Comparison of ENCODE assay signal across 1 cellular context in the genomic region with DNA sequence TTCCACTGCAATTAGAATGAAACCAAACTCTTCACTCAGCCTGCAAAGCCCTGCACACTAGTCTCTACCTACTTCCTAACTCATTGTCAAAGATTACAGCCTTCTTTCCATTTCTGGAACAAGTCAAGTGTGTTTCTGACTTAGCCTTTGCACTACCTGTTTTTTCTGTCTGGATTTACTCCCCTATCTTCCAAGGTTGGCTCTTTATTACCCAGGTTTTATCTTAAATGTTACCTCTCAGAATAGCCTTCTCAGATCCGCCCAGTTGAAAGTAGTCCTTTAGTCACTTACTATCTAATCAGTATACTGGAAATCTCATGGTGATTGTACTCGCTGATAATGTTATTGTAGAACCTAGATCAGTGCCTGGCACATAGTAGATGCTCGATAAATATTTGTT.
TF ChIP-seq lines count a peak whose summit lies in the region.

No MANE protein-coding gene starts in this region.

TF ChIP-seq in GM23338, 12 proteins besides CTCF, POLR2A, EP300 and RAD21:
- TF ChIP-seq, protein P1, sequence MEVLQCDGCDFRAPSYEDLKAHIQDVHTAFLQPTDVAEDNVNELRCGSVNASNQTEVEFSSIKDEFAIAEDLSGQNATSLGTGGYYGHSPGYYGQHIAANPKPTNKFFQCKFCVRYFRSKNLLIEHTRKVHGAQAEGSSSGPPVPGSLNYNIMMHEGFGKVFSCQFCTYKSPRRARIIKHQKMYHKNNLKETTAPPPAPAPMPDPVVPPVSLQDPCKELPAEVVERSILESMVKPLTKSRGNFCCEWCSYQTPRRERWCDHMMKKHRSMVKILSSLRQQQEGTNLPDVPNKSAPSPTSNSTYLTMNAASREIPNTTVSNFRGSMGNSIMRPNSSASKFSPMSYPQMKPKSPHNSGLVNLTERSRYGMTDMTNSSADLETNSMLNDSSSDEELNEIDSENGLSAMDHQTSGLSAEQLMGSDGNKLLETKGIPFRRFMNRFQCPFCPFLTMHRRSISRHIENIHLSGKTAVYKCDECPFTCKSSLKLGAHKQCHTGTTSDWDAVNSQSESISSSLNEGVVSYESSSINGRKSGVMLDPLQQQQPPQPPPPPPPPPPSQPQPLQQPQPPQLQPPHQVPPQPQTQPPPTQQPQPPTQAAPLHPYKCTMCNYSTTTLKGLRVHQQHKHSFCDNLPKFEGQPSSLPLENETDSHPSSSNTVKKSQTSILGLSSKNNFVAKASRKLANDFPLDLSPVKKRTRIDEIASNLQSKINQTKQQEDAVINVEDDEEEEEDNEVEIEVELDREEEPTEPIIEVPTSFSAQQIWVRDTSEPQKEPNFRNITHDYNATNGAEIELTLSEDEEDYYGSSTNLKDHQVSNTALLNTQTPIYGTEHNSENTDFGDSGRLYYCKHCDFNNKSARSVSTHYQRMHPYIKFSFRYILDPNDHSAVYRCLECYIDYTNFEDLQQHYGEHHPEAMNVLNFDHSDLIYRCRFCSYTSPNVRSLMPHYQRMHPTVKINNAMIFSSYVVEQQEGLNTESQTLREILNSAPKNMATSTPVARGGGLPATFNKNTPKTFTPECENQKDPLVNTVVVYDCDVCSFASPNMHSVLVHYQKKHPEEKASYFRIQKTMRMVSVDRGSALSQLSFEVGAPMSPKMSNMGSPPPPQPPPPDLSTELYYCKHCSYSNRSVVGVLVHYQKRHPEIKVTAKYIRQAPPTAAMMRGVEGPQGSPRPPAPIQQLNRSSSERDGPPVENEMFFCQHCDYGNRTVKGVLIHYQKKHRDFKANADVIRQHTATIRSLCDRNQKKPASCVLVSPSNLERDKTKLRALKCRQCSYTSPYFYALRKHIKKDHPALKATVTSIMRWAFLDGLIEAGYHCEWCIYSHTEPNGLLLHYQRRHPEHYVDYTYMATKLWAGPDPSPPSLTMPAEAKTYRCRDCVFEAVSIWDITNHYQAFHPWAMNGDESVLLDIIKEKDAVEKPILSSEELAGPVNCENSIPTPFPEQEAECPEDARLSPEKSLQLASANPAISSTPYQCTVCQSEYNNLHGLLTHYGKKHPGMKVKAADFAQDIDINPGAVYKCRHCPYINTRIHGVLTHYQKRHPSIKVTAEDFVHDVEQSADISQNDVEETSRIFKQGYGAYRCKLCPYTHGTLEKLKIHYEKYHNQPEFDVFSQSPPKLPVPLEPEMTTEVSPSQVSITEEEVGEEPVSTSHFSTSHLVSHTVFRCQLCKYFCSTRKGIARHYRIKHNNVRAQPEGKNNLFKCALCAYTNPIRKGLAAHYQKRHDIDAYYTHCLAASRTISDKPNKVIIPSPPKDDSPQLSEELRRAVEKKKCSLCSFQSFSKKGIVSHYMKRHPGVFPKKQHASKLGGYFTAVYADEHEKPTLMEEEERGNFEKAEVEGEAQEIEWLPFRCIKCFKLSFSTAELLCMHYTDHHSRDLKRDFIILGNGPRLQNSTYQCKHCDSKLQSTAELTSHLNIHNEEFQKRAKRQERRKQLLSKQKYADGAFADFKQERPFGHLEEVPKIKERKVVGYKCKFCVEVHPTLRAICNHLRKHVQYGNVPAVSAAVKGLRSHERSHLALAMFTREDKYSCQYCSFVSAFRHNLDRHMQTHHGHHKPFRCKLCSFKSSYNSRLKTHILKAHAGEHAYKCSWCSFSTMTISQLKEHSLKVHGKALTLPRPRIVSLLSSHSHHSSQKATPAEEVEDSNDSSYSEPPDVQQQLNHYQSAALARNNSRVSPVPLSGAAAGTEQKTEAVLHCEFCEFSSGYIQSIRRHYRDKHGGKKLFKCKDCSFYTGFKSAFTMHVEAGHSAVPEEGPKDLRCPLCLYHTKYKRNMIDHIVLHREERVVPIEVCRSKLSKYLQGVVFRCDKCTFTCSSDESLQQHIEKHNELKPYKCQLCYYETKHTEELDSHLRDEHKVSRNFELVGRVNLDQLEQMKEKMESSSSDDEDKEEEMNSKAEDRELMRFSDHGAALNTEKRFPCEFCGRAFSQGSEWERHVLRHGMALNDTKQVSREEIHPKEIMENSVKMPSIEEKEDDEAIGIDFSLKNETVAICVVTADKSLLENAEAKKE (CRISPR knock-in tag; IDR thresholded peaks at IDR 0.05): no peak
- TF ChIP-seq EZH2phosphoT487 (IDR thresholded peaks at IDR 0.05; ENCODE audit: unreplicated experiment) (no peak), ZNF331 (CRISPR knock-in tag; IDR thresholded peaks at IDR 0.05; ENCODE audit: low read depth) (no peak), EZH2 (IDR thresholded peaks at IDR 0.05; ENCODE audit: low read depth, unreplicated experiment) (no peak), CREB1 (CRISPR knock-in tag; IDR thresholded peaks at IDR 0.05; ENCODE audit: low read depth) (no peak), POLR2AphosphoS5 (IDR thresholded peaks at IDR 0.05; ENCODE audit: low read depth) (no peak), NANOG (IDR thresholded peaks at IDR 0.05; ENCODE audit: borderline replicate concordance) (no peak), ZNF114 (CRISPR knock-in tag; IDR thresholded peaks at IDR 0.05) (no peak), STAT1 (IDR thresholded peaks at IDR 0.05; ENCODE audit: unreplicated experiment) (no peak), JUNB (IDR thresholded peaks at IDR 0.05; ENCODE audit: unreplicated experiment) (no peak)
- TF ChIP-seq, protein P2, sequence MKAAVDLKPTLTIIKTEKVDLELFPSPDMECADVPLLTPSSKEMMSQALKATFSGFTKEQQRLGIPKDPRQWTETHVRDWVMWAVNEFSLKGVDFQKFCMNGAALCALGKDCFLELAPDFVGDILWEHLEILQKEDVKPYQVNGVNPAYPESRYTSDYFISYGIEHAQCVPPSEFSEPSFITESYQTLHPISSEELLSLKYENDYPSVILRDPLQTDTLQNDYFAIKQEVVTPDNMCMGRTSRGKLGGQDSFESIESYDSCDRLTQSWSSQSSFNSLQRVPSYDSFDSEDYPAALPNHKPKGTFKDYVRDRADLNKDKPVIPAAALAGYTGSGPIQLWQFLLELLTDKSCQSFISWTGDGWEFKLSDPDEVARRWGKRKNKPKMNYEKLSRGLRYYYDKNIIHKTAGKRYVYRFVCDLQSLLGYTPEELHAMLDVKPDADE (IDR thresholded peaks at IDR 0.05): no peak
- TF ChIP-seq, protein P3, sequence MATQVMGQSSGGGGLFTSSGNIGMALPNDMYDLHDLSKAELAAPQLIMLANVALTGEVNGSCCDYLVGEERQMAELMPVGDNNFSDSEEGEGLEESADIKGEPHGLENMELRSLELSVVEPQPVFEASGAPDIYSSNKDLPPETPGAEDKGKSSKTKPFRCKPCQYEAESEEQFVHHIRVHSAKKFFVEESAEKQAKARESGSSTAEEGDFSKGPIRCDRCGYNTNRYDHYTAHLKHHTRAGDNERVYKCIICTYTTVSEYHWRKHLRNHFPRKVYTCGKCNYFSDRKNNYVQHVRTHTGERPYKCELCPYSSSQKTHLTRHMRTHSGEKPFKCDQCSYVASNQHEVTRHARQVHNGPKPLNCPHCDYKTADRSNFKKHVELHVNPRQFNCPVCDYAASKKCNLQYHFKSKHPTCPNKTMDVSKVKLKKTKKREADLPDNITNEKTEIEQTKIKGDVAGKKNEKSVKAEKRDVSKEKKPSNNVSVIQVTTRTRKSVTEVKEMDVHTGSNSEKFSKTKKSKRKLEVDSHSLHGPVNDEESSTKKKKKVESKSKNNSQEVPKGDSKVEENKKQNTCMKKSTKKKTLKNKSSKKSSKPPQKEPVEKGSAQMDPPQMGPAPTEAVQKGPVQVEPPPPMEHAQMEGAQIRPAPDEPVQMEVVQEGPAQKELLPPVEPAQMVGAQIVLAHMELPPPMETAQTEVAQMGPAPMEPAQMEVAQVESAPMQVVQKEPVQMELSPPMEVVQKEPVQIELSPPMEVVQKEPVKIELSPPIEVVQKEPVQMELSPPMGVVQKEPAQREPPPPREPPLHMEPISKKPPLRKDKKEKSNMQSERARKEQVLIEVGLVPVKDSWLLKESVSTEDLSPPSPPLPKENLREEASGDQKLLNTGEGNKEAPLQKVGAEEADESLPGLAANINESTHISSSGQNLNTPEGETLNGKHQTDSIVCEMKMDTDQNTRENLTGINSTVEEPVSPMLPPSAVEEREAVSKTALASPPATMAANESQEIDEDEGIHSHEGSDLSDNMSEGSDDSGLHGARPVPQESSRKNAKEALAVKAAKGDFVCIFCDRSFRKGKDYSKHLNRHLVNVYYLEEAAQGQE (IDR thresholded peaks at IDR 0.05; ENCODE audit: unreplicated experiment): no peak
